8 cellular contexts compared by ENCODE assay signal in the genomic region with DNA sequence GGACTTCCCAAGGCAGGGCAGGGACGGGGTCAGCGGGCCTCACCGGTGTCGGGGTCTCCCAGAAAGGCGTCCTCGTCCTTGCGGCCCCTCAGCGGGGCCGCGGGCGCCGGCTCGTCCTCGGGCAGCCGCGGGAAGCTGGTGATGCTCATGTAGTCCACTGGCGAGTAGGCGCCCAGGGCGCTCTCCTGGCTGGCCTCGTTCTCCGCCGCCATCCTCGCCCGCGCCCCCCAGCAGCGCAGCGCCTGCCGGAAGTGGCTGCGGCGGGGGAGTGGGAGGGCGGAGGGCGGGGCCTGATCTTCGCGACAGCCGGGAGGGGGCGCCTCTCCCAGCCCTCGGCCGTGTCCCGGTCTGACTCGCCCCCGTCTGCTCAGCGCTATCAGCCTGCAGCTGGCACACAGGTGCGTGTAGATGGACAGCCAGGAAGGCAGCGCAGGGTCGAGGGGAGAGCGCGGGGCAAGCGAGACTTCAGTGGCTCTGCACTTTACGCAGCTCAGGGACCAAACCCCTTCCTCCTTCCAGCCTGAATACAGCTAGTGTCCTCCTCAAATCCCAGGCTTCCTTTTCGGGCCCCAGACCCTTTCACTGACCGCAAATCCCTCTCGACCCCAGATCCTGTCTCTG. TPM values are rescaled to one million over a fixed set of nuclear protein-coding genes. Genes with fewer than 3 reads are reported as not detected.
DNase-seq lines count a peak whose midpoint lies in the region; ATAC-seq and TF ChIP-seq lines count a peak whose summit lies in the region.

A gene with protein sequence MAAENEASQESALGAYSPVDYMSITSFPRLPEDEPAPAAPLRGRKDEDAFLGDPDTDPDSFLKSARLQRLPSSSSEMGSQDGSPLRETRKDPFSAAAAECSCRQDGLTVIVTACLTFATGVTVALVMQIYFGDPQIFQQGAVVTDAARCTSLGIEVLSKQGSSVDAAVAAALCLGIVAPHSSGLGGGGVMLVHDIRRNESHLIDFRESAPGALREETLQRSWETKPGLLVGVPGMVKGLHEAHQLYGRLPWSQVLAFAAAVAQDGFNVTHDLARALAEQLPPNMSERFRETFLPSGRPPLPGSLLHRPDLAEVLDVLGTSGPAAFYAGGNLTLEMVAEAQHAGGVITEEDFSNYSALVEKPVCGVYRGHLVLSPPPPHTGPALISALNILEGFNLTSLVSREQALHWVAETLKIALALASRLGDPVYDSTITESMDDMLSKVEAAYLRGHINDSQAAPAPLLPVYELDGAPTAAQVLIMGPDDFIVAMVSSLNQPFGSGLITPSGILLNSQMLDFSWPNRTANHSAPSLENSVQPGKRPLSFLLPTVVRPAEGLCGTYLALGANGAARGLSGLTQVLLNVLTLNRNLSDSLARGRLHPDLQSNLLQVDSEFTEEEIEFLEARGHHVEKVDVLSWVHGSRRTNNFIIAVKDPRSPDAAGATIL (minus strand): TSS at position 253 of the 621 bp plus-strand sequence. CDS start 41 bp downstream, at position 212.

- H3K9me3 ChIP-seq in iPS-20b (ENCODE audit: insufficient read depth, low read depth, low read length) = no peaks in the 10 kb centered on the region
- no peaks in the 10 kb centered on the region for H3K9me3 ChIP-seq in skeletal muscle tissue (ENCODE audit: control insufficient read depth in 3 of 3, low read length in 3 of 3)

- POLR2A ChIA-PET in MCF 10A (lab: Yijun Ruan, JAX) = interaction anchor here (0.6 to 3.5 kb wide), 11 partner anchors 27 to 274 kb away, joined by 3 to 17 read pairs (median 4); a partner anchor contains a TSS

- peak; percentile 91 for TF ChIP-seq CTCF in HFFc6 (IDR thresholded peaks at IDR 0.05)
- TF ChIP-seq CTCF in VCaP (conservative IDR thresholded peaks at IDR 0.05) = peak; percentile 93
- TF ChIP-seq CTCF in MCF 10A (IDR thresholded peaks at IDR 0.05; ENCODE audit: unreplicated experiment) = peak; percentile 29

- H3K27ac Mint-ChIP-seq in HFFc6 = peak within 1 kb of the TSS; percentile 38
- no peak within 1 kb of the TSS for H3K27ac Mint-ChIP-seq in MCF 10A (ENCODE audit: low read depth, unreplicated experiment)

- H3K27me3 Mint-ChIP-seq in HFFc6 (ENCODE audit: insufficient read depth) (no peaks in the 10 kb centered on the region; the same call in 1 of the 2 replicates), MCF 10A (ENCODE audit: insufficient read depth, unreplicated experiment) (no peaks in the 10 kb centered on the region)

- CTCF ChIA-PET in MCF 10A (lab: Yijun Ruan, JAX) = interaction anchor here (0.5 to 10.5 kb wide), 27 partner anchors 13 to 1698 kb away, joined by 3 to 279 read pairs (median 3); a partner anchor contains a TSS

- H3K36me3 Mint-ChIP-seq in HFFc6 (ENCODE audit: low read depth) (no peaks in the 10 kb centered on the region), MCF 10A (ENCODE audit: insufficient read depth, unreplicated experiment) (no peaks in the 10 kb centered on the region)

- H3K4me1 Mint-ChIP-seq in HFFc6 (ENCODE audit: low read depth) (peaks cover 52% of the 10 kb centered on the region), MCF 10A (ENCODE audit: insufficient read depth, unreplicated experiment) (peaks cover 42% of the 10 kb centered on the region)

- no peaks in the 10 kb centered on the region; the same call in 1 of the 2 replicates for H3K4me1 ChIP-seq in iPS-20b (ENCODE audit: insufficient read depth, low read length)
- peaks cover 37 to 60% (median 47%) of the 10 kb centered on the region in 3 donors for H3K4me1 ChIP-seq in skeletal muscle tissue (ENCODE audit: control insufficient read depth in 3 of 3, insufficient read depth in 3 of 3, low read length in 3 of 3)

- peak; percentile 90 for DNase-seq in DMS53 (lab: John Stamatoyannopoulos, UW)
- DNase-seq in HFFc6 = peak; percentile 52
- peak; percentile 19 for DNase-seq in NCI-H2107 treated with DMSO at 0.1 percent for 48 hours (lab: John Stamatoyannopoulos, UW; ENCODE audit: unreplicated experiment)
- peak; percentile 36 for DNase-seq in MCF 10A (ENCODE audit: unreplicated experiment)

- H3K27ac ChIP-seq in VCaP (peak within 1 kb of the TSS; percentile 72; the same call in 1 of the 2 replicates), iPS-20b (ENCODE audit: low read length) (no peak within 1 kb of the TSS), skeletal muscle tissue (ENCODE audit: low read depth, low read length) (peak within 1 kb of the TSS; percentile 34)

- H3K36me3 ChIP-seq in iPS-20b (ENCODE audit: insufficient read depth, low read depth, low read length) (no peaks in the 10 kb centered on the region; the same call in 1 of the 2 replicates), skeletal muscle tissue (ENCODE audit: control insufficient read depth in 3 of 3, insufficient read depth in 3 of 3, low read length in 3 of 3) (peaks cover 0 to 2% (median 0%) of the 10 kb centered on the region in 3 donors)

- H3K9ac ChIP-seq in iPS-20b (ENCODE audit: low read depth, low read length) (peak within 1 kb of the TSS; percentile 65; the same call in 1 of the 2 replicates), skeletal muscle tissue (ENCODE audit: low read depth in 1 of 3, low read length in 3 of 3) (peak within 1 kb of the TSS; percentile 73 to 90 (median 74))

- H3K9me3 Mint-ChIP-seq in HFFc6 = no peaks in the 10 kb centered on the region
- no peaks in the 10 kb centered on the region for H3K9me3 Mint-ChIP-seq in MCF 10A (ENCODE audit: unreplicated experiment)

- H3K4me3 Mint-ChIP-seq in HFFc6 (peak within 1 kb of the TSS; percentile 91), MCF 10A (ENCODE audit: unreplicated experiment) (peak within 1 kb of the TSS; percentile 71)

- intact Hi-C loops in MCF 10A (cut with micrococcal nuclease) = no loop called here

- H3K4me3 ChIP-seq in iPS-20b (ENCODE audit: low read length) (peak within 1 kb of the TSS; percentile 80), skeletal muscle tissue (ENCODE audit: low read length in 3 of 3) (peak within 1 kb of the TSS; percentile 85 to 88 (median 86))

- H3K27me3 ChIP-seq in iPS-20b (ENCODE audit: insufficient read depth, low read length) (peaks cover 35% of the 10 kb centered on the region), skeletal muscle tissue (ENCODE audit: control insufficient read depth in 3 of 3, insufficient read depth in 3 of 3, low read length in 3 of 3) (no peaks in the 10 kb centered on the region)

- no TSS peak for BruUV-seq in MCF 10A (replicated peaks; lab: Mats Ljungman, UMichigan)

- ATAC-seq in GM19452 (IDR thresholded peaks at IDR 0.05; ENCODE audit: unreplicated experiment) = no peak

RNA-seq across cellular contexts. Expression of the gene that starts here (rescaled TPM):
- 10 to 100 TPM; 13.3 to 17.3 (median 16.1) TPM for total RNA-seq in HFFc6 (2021; fragmentation: NEBNext Ultra II Directional; extraction: Animal tissue kit (Norgen Biotek cat#: 25700))
- 2.5 and 3.2 TPM in 2 replicates for total RNA-seq in MCF 10A (2022)
- total RNA-seq in skeletal muscle tissue = 2.6 TPM

Comparison
In these comparisons a context has a peak if more than half of its experiments do, and no peak if none do; other contexts are left out.
1. DNase-seq: peak in every context shown above with its lines; median percentile 90 in DMS53; 52 in HFFc6; 36 in MCF 10A; 19 in NCI-H2107 treated with DMSO at 0.1 percent for 48 hours.
2. CTCF ChIP-seq: peak in every context shown above with its lines; median percentile 93 in VCaP; 91 in HFFc6; 29 in MCF 10A.